ENCODE assay signal across 1 cellular context in the genomic region with DNA sequence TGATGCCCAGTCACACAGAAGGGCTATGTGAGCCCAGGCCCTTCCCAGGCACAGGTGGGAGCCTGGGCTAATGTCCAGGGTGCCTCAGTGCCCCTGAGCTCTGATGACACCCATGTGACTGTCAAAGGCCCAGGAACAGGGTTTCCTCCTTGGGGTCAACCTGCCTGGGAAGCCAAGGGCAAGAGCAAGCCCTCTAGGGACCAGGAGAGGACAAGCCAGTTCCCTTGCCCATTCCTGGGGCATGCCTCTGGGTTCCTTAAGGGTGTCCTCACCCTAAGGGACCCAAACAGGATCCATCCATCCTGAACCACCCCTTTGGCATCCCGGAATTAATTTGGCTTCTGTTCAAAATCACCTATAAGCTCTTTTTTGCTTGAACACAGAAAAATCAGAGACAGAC.
TF ChIP-seq lines count a peak whose summit lies in the region.

No MANE protein-coding gene starts in this region.

TF ChIP-seq in H1, 55 proteins besides CTCF, POLR2A, EP300 and RAD21:
- TF ChIP-seq RXRA (IDR thresholded peaks at IDR 0.05; ENCODE audit: insufficient read depth, low read depth, low read length), result no peak
- TF ChIP-seq SIX5 (IDR thresholded peaks at IDR 0.05; ENCODE audit: low read depth, low read length), result no peak
- TF ChIP-seq POU5F1 (IDR thresholded peaks at IDR 0.05; ENCODE audit: low read depth, low read length), result no peak
- no peak for TF ChIP-seq ASH2L (IDR thresholded peaks at IDR 0.05; ENCODE audit: low read length)
- TF ChIP-seq YY1 (IDR thresholded peaks at IDR 0.05; ENCODE audit: low read depth, low read length), result no peak
